In the genomic region with DNA sequence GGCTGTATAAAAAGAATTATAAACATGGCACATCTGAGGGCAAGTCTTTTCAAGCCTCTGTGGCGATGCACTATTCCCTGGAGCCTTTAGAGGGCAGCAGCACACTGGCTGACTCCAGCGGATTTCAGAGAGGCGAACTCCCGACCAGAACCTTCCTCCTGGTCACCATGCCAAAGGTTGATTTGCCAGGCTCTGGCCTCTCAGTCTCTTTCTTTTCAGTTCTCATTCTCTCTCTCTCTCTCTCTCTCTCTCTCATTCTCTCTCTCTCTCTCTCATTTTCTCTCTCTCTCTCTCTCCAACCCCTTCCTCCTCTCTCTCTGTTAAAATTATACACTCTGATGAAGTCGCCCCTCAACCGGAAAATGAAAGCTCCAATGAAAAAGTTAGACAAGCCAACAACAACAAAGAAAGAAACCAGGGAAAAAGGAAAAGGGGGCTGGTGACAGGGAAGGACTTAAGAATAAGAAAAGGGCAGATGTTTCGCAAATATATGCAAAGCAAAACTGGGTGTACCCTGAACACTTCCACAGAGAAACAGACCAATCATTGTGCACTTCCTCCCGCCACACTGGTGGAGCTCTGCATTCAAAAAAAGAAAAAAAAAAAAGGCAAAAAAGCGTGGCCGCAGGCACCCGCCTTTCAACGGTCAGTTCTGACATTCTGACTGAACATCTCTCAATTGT, we compare ENCODE assay signal across 1 cellular context.
TF ChIP-seq lines count a peak whose summit lies in the region.

No MANE protein-coding gene starts in this region.

TF ChIP-seq in WTC11, 78 proteins besides CTCF, POLR2A, EP300 and RAD21 (continued from another document):
- TF ChIP-seq AR (CRISPR knock-in tag; IDR thresholded peaks at IDR 0.05) (no peak), GABPB1 (CRISPR knock-in tag; IDR thresholded peaks at IDR 0.05) (no peak), IRF2 (CRISPR knock-in tag; IDR thresholded peaks at IDR 0.05; ENCODE audit: borderline replicate concordance, low read depth) (no peak), TEAD4 (CRISPR knock-in tag; IDR thresholded peaks at IDR 0.05) (no peak)
